In the genomic region with DNA sequence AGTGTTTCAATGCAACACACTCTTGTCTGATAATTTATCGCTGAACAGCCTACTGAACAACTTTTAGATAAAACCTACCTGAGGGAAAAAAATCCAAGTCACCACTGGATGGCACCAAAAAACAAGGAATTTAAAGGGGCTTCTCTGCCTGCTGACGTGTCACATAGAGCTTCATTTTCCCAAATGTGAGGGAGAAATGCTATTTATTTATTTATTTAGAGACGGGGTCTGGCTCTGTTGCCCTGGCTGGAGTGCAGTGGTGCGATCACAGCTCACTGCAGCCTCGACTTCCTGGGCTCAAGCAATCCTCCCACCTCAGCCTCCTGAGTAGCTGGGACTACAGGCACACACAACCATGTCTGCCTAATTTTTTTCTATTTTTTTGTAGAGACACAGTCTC, we compare ENCODE assay signal across 1 cellular context.
A peak's percentile ranks its signal among the peaks of the same experiment; 100 is the strongest.
TF ChIP-seq lines count a peak whose summit lies in the region.

No MANE protein-coding gene starts in this region.

TF ChIP-seq in K562, 482 proteins besides CTCF, POLR2A, EP300 and RAD21 (continued from another document):
- TF ChIP-seq, protein P1, sequence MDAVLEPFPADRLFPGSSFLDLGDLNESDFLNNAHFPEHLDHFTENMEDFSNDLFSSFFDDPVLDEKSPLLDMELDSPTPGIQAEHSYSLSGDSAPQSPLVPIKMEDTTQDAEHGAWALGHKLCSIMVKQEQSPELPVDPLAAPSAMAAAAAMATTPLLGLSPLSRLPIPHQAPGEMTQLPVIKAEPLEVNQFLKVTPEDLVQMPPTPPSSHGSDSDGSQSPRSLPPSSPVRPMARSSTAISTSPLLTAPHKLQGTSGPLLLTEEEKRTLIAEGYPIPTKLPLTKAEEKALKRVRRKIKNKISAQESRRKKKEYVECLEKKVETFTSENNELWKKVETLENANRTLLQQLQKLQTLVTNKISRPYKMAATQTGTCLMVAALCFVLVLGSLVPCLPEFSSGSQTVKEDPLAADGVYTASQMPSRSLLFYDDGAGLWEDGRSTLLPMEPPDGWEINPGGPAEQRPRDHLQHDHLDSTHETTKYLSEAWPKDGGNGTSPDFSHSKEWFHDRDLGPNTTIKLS (IDR thresholded peaks at IDR 0.05; ENCODE audit: borderline replicate concordance, low read depth) = peak; percentile 94
- TF ChIP-seq, protein P2, sequence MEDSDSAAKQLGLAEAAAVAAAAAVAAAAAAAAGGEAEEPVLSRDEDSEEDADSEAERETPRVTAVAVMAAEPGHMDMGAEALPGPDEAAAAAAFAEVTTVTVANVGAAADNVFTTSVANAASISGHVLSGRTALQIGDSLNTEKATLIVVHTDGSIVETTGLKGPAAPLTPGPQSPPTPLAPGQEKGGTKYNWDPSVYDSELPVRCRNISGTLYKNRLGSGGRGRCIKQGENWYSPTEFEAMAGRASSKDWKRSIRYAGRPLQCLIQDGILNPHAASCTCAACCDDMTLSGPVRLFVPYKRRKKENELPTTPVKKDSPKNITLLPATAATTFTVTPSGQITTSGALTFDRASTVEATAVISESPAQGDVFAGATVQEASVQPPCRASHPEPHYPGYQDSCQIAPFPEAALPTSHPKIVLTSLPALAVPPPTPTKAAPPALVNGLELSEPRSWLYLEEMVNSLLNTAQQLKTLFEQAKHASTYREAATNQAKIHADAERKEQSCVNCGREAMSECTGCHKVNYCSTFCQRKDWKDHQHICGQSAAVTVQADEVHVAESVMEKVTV (CRISPR knock-in tag; IDR thresholded peaks at IDR 0.05) = peak; percentile 91
- peak; percentile 18 for TF ChIP-seq MEIS2 (IDR thresholded peaks at IDR 0.05; ENCODE audit: partially characterized antibody)
